23 cellular contexts compared by ENCODE assay signal in the genomic region with DNA sequence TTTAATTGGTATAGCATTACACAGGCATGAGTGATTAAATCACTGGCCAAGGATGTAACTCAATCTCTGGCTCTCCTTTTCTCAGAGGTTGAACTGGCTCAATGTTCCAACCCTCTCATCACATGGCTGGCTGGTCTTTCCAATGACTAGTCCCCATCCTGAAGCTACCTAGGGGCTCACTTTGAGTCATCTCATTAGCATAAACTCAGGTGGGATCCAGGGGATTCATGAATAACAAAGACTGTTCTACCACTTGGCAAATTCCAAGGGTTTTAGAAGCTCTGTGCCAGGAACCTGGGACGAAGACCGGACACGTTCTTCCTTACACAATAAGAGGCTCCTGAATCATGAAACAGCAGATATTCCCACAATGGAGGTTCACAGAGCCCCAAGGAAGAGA.
"Had no signal": no experiment of that assay in that cellular context is flagged by ENCODE, and none has a peak within 500 bp of the region (broad histone marks: within the 10 kb centered on the region; RNA-seq: fewer than 3 reads in every experiment).

No MANE protein-coding gene starts in this region.

- H3K4me1 Mint-ChIP-seq: immature natural killer cell had no signal

- H3K36me3 Mint-ChIP-seq: immature natural killer cell; stimulated activated effector memory CD8-positive, alpha-beta T cell treated with anti-CD3 and anti-CD28 coated beads, Interleukin-12 subunit alpha, Interleukin-12 subunit beta, amount 100 ng/mL, for 72 hours had no signal

- H3K27ac ChIP-seq: coronary artery, epithelial cell of prostate, esophagus squamous epithelium, gastroesophageal sphincter, left ventricle myocardium inferior, lower lobe of right lung, parathyroid adenoma, prostate gland, right lobe of liver, tibial nerve, upper lobe of right lung, vagina had no signal

- H3K9ac ChIP-seq: parathyroid adenoma had no signal

- H3K4me3 Mint-ChIP-seq: immature natural killer cell; naive thymus-derived CD4-positive, alpha-beta T cell; nephron progenitor cell; stimulated activated effector memory CD8-positive, alpha-beta T cell treated with anti-CD3 and anti-CD28 coated beads, Interleukin-12 subunit alpha, Interleukin-12 subunit beta, amount 100 ng/mL, for 72 hours had no signal

- H2AFZ ChIP-seq: parathyroid adenoma had no signal

- H3K27me3 ChIP-seq: esophagus squamous epithelium, gastroesophageal sphincter, right lobe of liver, tibial nerve, upper lobe of right lung, vagina had no signal

- ATAC-seq: gastroesophageal sphincter; lower lobe of right lung; naive thymus-derived CD4-positive, alpha-beta T cell; right lobe of liver; stimulated activated effector memory CD8-positive, alpha-beta T cell treated with anti-CD3 and anti-CD28 coated beads, Interleukin-12 subunit alpha, Interleukin-12 subunit beta, amount 100 ng/mL, for 72 hours; stimulated activated naive CD8-positive, alpha-beta T cell treated with anti-CD3 and anti-CD28 coated beads, Interleukin-15, Interleukin-2, amounts not matched to agents 100 U/mL and 50 U/mL, for 24 hours; upper lobe of right lung had no signal

- H3K79me2 ChIP-seq: parathyroid adenoma had no signal

- H3K36me3 ChIP-seq: esophagus squamous epithelium, gastroesophageal sphincter, left ventricle myocardium inferior, lower lobe of right lung, prostate gland, right lobe of liver, tibial nerve, upper lobe of right lung, vagina had no signal

- H3K4me1 ChIP-seq: gastroesophageal sphincter, lower lobe of right lung, parathyroid adenoma, prostate gland, right lobe of liver, upper lobe of right lung, vagina had no signal

- H3K9me3 ChIP-seq: prostate gland, right lobe of liver, upper lobe of right lung, vagina had no signal

- DNase-seq: effector CD8-positive, alpha-beta T cell; esophagus squamous epithelium; foreskin fibroblast; glutamatergic neuron; immature natural killer cell; left ventricle myocardium inferior; lower lobe of right lung; naive thymus-derived CD4-positive, alpha-beta T cell; nephron progenitor cell; retina; right lobe of liver; stimulated activated CD4-positive, alpha-beta T cell treated with anti-CD3 and anti-CD28 coated beads, Interleukin-4, amount 100 ng/mL, for 1 hour; stimulated activated CD8-positive, alpha-beta memory T cell treated with anti-CD3 and anti-CD28 coated beads, Interleukin-4, amount 100 ng/mL, for 48 hours; stimulated activated naive CD8-positive, alpha-beta T cell treated with anti-CD3 and anti-CD28 coated beads, Interleukin-15, Interleukin-2, amounts not matched to agents 100 U/mL and 50 U/mL, for 24 hours; upper lobe of right lung had no signal

- H3K27ac Mint-ChIP-seq: immature natural killer cell; naive thymus-derived CD4-positive, alpha-beta T cell; nephron progenitor cell; stimulated activated effector memory CD8-positive, alpha-beta T cell treated with anti-CD3 and anti-CD28 coated beads, Interleukin-12 subunit alpha, Interleukin-12 subunit beta, amount 100 ng/mL, for 72 hours had no signal

- H3K4me3 ChIP-seq: coronary artery, esophagus squamous epithelium, gastroesophageal sphincter, left ventricle myocardium inferior, lower lobe of right lung, prostate gland, right lobe of liver, tibial nerve, upper lobe of right lung, vagina had no signal
